ENCODE assay signal across 8 cellular contexts in genomic region chr14:103607039-103607668, GRCh38. TPM values are rescaled to one million over a fixed set of nuclear protein-coding genes. Genes with fewer than 3 reads are reported as not detected.
A peak's percentile ranks its signal among the peaks of the same experiment; 100 is the strongest.
DNase-seq lines count a peak whose midpoint lies in the region; ATAC-seq, FAIRE-seq and TF ChIP-seq lines count a peak whose summit lies in the region.

No MANE protein-coding gene starts in this region.

- TF ChIP-seq EP300 in GM12878 (IDR thresholded peaks at IDR 0.05; ENCODE audit: borderline replicate concordance in 1 of 2, control insufficient read depth in 1 of 2, low read depth in 2 of 2, low read length in 2 of 2): peak; percentile 24 to 69; a peak in 1 of 4 replicates

- DNase-seq in D721Med (ENCODE audit: insufficient read length, low spot score) (no peak), GM23248 (peak; percentile 87), NCI-H1417 (lab: John Stamatoyannopoulos, UW) (peak; percentile 84 to 95 (median 86)), T-helper 2 cell (peak in 4 of 5 experiments; percentile 16 to 84 (median 50)), GM12878 (ENCODE audit: low read depth, low spot score) (peak; percentile 62), hippocampal formation (lab: John Stamatoyannopoulos, UW) (peak; percentile 74 to 76), skeletal muscle cell (ENCODE audit: low read depth) (peak; percentile 78), urothelium cell line (ENCODE audit: low spot score) (no peak)

- H3K36me3 ChIP-seq in GM23248 (ENCODE audit: low read depth) (no peaks in the 10 kb centered on the region), GM12878 (ENCODE audit: control insufficient read depth in 2 of 2, insufficient read depth in 2 of 2, low read length in 1 of 2) (no peaks in the 10 kb centered on the region)

- H2AFZ ChIP-seq in GM23248 (0 out of 2 replicates have a peak overlapping the region, but pooled peaks have one; percentile 10), GM12878 (ENCODE audit: control insufficient read depth, low read depth, low read length) (peak overlapping the region; percentile 15; the same call in 1 of the 2 replicates)

- ATAC-seq in GM12878: peak; percentile 90

- H3K4me2 ChIP-seq in GM23248 (ENCODE audit: unreplicated experiment) (peak overlapping the region; percentile 62), GM12878 (ENCODE audit: control insufficient read depth, insufficient read depth) (peak overlapping the region; percentile 78)

- in situ Hi-C loops in GM23248 (cut with MboI) (no loop called here), GM12878 (cut with MboI) (no loop called here)

- no TSS peak for BruUV-seq in GM12878 (replicated peaks; lab: Mats Ljungman, UMichigan)

- peaks cover 13% of the 10 kb centered on the region for H3K4me1 ChIP-seq in GM23248 (ENCODE audit: insufficient read depth)
- H3K4me1 ChIP-seq in GM12878 (ENCODE audit: control insufficient read depth, insufficient read depth, low read length): peaks cover 13% of the 10 kb centered on the region

- RAD21 ChIA-PET in GM12878 (lab: Charles Lee; ENCODE audit: unreplicated experiment): interaction anchor here (0.6 kb wide), 1 partner anchor 21 kb away, joined by 3 read pairs; no protein-coding TSS in a partner anchor

- peak overlapping the region; percentile 51 for H3K4me3 ChIP-seq in GM23248
- peak overlapping the region; percentile 58 for H3K4me3 ChIP-seq in GM12878
- H3K4me3 ChIP-seq in skeletal muscle cell (ENCODE audit: low read depth, low read length): peak overlapping the region; percentile 21

- SMC1A ChIA-PET in GM12878 (lab: Charles Lee; ENCODE audit: uncharacterized antibody, unreplicated experiment): interaction anchor here (1.0 to 1.1 kb wide), 2 partner anchors 11 to 73 kb away, joined by 3 to 6 read pairs; no protein-coding TSS in a partner anchor

- H3K27me3 ChIP-seq in GM23248 (replicated peaks; ENCODE audit: insufficient read depth) (no peaks in the 10 kb centered on the region), GM12878 (replicated peaks in 1 of 2; ENCODE audit: control insufficient read depth in 2 of 2, insufficient read depth in 2 of 2, low read length in 1 of 2) (no peaks in the 10 kb centered on the region)

- intact Hi-C loops in GM12878 (cut with micrococcal nuclease; ENCODE audit: unreplicated experiment): no loop called here

- CTCF ChIA-PET in GM12878 (lab: Yijun Ruan, JAX): interaction anchor here (0.7 to 1.2 kb wide), 3 partner anchors 14 to 1040 kb away, joined by 3 to 7 read pairs (median 3); no protein-coding TSS in a partner anchor

- H4K20me1 ChIP-seq in GM23248 (ENCODE audit: insufficient read depth): no peaks in the 10 kb centered on the region
- H4K20me1 ChIP-seq in GM12878 (ENCODE audit: control insufficient read depth, insufficient read depth): no peaks in the 10 kb centered on the region

- peaks cover 4% of the 10 kb centered on the region; the same call in 1 of the 2 replicates for H3F3A ChIP-seq in GM23248 (ENCODE audit: insufficient read depth)

- no peaks in the 10 kb centered on the region for H3K79me2 ChIP-seq in GM23248 (ENCODE audit: insufficient read depth)
- H3K79me2 ChIP-seq in GM12878 (ENCODE audit: control insufficient read depth, insufficient read depth, low read length): no peaks in the 10 kb centered on the region

- H3K9ac ChIP-seq in GM23248: no peak overlapping the region
- H3K9ac ChIP-seq in GM12878 (ENCODE audit: control insufficient read depth, insufficient read depth, low read length): no peak overlapping the region

- H3K9me3 ChIP-seq in GM23248 (ENCODE audit: low read depth): no peaks in the 10 kb centered on the region
- peaks cover 6% of the 10 kb centered on the region; the same call in 2 of the 3 replicates for H3K9me3 ChIP-seq in GM12878 (replicated peaks; ENCODE audit: control insufficient read depth, insufficient read depth, low read length)

- POLR2A ChIA-PET in GM12878 (lab: Charles Lee): no interaction called here

- H3K9me2 ChIP-seq in GM23248 (ENCODE audit: insufficient read depth): no peaks in the 10 kb centered on the region

- 0 to 2% methylated on average over 25 of the region's 25 CpGs for WGBS in GM23248 (ENCODE audit: low coverage in 1 of 2, low lambda C conversion rate in 2 of 2, missing lambda C conversion rate in 2 of 2), 2 experiments
- WGBS in GM12878 (ENCODE audit: insufficient coverage, insufficient replicate concordance, low lambda C conversion rate, missing lambda C conversion rate): under 1% methylated on average over 25 of the region's 25 CpGs

- peak; percentile 31; the same call in 1 of the 2 replicates for TF ChIP-seq RAD21 in GM12878 (IDR thresholded peaks at IDR 0.05; ENCODE audit: insufficient read depth, low read depth, low read length)

- peak; percentile 50 for TF ChIP-seq CTCF in D721Med (IDR thresholded peaks at IDR 0.05; ENCODE audit: insufficient read depth, missing control alignments)
- peak in 2 of 3 experiments; percentile 24 to 34; a peak in 2 of 6 replicates for TF ChIP-seq CTCF in GM12878 (IDR thresholded peaks at IDR 0.05 in 2 of 3, conservative IDR thresholded peaks at IDR 0.05 in 1 of 3; ENCODE audit: control insufficient read depth in 2 of 3, extremely low read depth in 1 of 3, insufficient read depth in 1 of 3, low read depth in 3 of 3, low read length in 3 of 3)

- FAIRE-seq in D721Med (lab: Jason Lieb, UNC) (no peak), GM12878 (lab: Jason Lieb, UNC) (peak; percentile 81), urothelium cell line (lab: Jason Lieb, UNC) (no peak)

- TF ChIP-seq POLR2A in GM12878 (IDR thresholded peaks at IDR 0.05; ENCODE audit: low read depth, low read length): no peak

- H3K27ac ChIP-seq in GM23248: no peak overlapping the region
- no peak overlapping the region for H3K27ac ChIP-seq in GM12878 (ENCODE audit: control insufficient read depth, insufficient read depth)

RNA-seq across cellular contexts. Expression of gene KLC1, which starts 21.9 kb away (rescaled TPM):
- 339 and 410 TPM in 2 replicates for total RNA-seq in GM23248 (2014; rRNA removed; shearing (Covaris generic))
- polyA plus RNA-seq in GM23248 (2016; fragmentation: Nextera tagmentation; extraction: Ambion mirVana) (177 and 184 TPM in 2 replicates), GM12878 (2011; rRNA removed) (85.2 and 120 TPM in 2 replicates), GM12878 (2014; fragmentation: Illumina TruSeq; extraction: Trizol) (39.2 and 44.2 TPM in 2 replicates), GM12878 (2014; fragmentation: Nextera tagmentation; extraction: Ambion mirVana) (10 to 100 TPM in 1 of 2 experiments, 1 to 10 TPM in 1; 5.5 to 15.5 TPM), GM12878 (2014; rRNA removed) (137 and 140 TPM in 2 replicates), GM12878 (2016; fragmentation: Nextera tagmentation; extraction: Ambion mirVana) (10 to 100 TPM; 75.7 to 76.5 TPM)
- total RNA-seq in GM12878 (2013; cell fraction: nucleolus; rRNA removed): 554 and 642 TPM in 2 replicates
- total RNA-seq in GM12878 (2014; rRNA removed) (95.2 and 105 TPM in 2 replicates), GM12878 (2014; rRNA removed; fragmentation: Illumina TruSeq; extraction: Trizol) (68.9 and 71.4 TPM in 2 replicates), GM12878 (2021) (102 and 113 TPM in 2 replicates)
- 28.4 TPM for polyA plus RNA-seq in GM12878 (2011; ENCODE audit: low read depth)
- polyA plus RNA-seq in GM12878 (2011; cell fraction: cytosol; rRNA removed): 67.3 and 92.1 TPM in 2 replicates
- polyA plus RNA-seq in GM12878 (2011; cell fraction: nucleus; rRNA removed): 163 and 232 TPM in 2 replicates
- 47.0 and 54.6 TPM in 2 replicates for polyA plus RNA-seq in GM12878 (2012)
- 56.7 and 78.0 TPM in 2 replicates for polyA minus RNA-seq in GM12878 (2011; rRNA and poly(A)+ RNA removed)
- 26.9 and 31.3 TPM in 2 replicates for polyA minus RNA-seq in GM12878 (2011; cell fraction: cytosol; rRNA and poly(A)+ RNA removed)
- 69.4 and 128 TPM in 2 replicates for polyA minus RNA-seq in GM12878 (2011; cell fraction: nucleus; rRNA and poly(A)+ RNA removed)

RNA-seq across cellular contexts. Expression of gene COA8, which starts 44.4 kb away (rescaled TPM):
- 28.9 and 45.8 TPM in 2 replicates for total RNA-seq in GM23248 (2014; rRNA removed; shearing (Covaris generic))
- polyA plus RNA-seq in GM23248 (2016; fragmentation: Nextera tagmentation; extraction: Ambion mirVana) (96.3 and 108 TPM in 2 replicates), GM12878 (2011; rRNA removed) (20.5 and 29.0 TPM in 2 replicates), GM12878 (2014; fragmentation: Illumina TruSeq; extraction: Trizol) (27.4 and 30.6 TPM in 2 replicates), GM12878 (2014; fragmentation: Nextera tagmentation; extraction: Ambion mirVana) (10 to 100 TPM in 1 of 2 experiments, 1 to 10 TPM in 1; 6.1 to 11.3 TPM), GM12878 (2014; rRNA removed) (32.8 and 33.7 TPM in 2 replicates), GM12878 (2016; fragmentation: Nextera tagmentation; extraction: Ambion mirVana) (10 to 100 TPM; 67.6 to 69.5 TPM)
- 21.6 and 28.1 TPM in 2 replicates for total RNA-seq in GM12878 (2013; cell fraction: nucleolus; rRNA removed)
- total RNA-seq in GM12878 (2014; rRNA removed) (23.7 and 37.3 TPM in 2 replicates), GM12878 (2014; rRNA removed; fragmentation: Illumina TruSeq; extraction: Trizol) (22.7 and 24.2 TPM in 2 replicates), GM12878 (2021) (29.0 and 34.7 TPM in 2 replicates)
- 11.5 TPM for polyA plus RNA-seq in GM12878 (2011; ENCODE audit: low read depth)
- polyA plus RNA-seq in GM12878 (2011; cell fraction: cytosol; rRNA removed): 15.1 and 16.3 TPM in 2 replicates
- 7.8 and 9.0 TPM in 2 replicates for polyA plus RNA-seq in GM12878 (2011; cell fraction: nucleus; rRNA removed)
- polyA plus RNA-seq in GM12878 (2012): 34.8 and 40.5 TPM in 2 replicates
- polyA minus RNA-seq in GM12878 (2011; rRNA and poly(A)+ RNA removed): 5.6 and 7.1 TPM in 2 replicates
- 2.7 and 3.8 TPM in 2 replicates for polyA minus RNA-seq in GM12878 (2011; cell fraction: cytosol; rRNA and poly(A)+ RNA removed)
- 8.0 and 13.8 TPM in 2 replicates for polyA minus RNA-seq in GM12878 (2011; cell fraction: nucleus; rRNA and poly(A)+ RNA removed)

RNA-seq across cellular contexts. Expression of gene BAG5, which starts 44.7 kb away (rescaled TPM):
- total RNA-seq in GM23248 (2014; rRNA removed; shearing (Covaris generic)): 23.9 and 25.8 TPM in 2 replicates
- 28.6 and 29.1 TPM in 2 replicates for polyA plus RNA-seq in GM23248 (2016; fragmentation: Nextera tagmentation; extraction: Ambion mirVana)
- 22.8 and 25.0 TPM in 2 replicates for total RNA-seq in GM12878 (2013; cell fraction: nucleolus; rRNA removed)
- total RNA-seq in GM12878 (2014; rRNA removed): 17.5 and 18.5 TPM in 2 replicates
- total RNA-seq in GM12878 (2014; rRNA removed; fragmentation: Illumina TruSeq; extraction: Trizol): 22.9 and 23.8 TPM in 2 replicates
- total RNA-seq in GM12878 (2021): 21.4 and 22.7 TPM in 2 replicates
- polyA plus RNA-seq in GM12878 (2011; ENCODE audit: low read depth): 12.5 TPM
- polyA plus RNA-seq in GM12878 (2011; rRNA removed): 10.2 and 14.2 TPM in 2 replicates
- 6.2 and 8.1 TPM in 2 replicates for polyA plus RNA-seq in GM12878 (2011; cell fraction: cytosol; rRNA removed)
- polyA plus RNA-seq in GM12878 (2011; cell fraction: nucleus; rRNA removed): 7.8 and 10.2 TPM in 2 replicates
- polyA plus RNA-seq in GM12878 (2012): 12.0 and 13.3 TPM in 2 replicates
- polyA plus RNA-seq in GM12878 (2014; fragmentation: Illumina TruSeq; extraction: Trizol): 25.9 and 33.9 TPM in 2 replicates
- 10 to 100 TPM in 1 of 2 experiments, 1 to 10 TPM in 1; 9.9 to 10.9 TPM for polyA plus RNA-seq in GM12878 (2014; fragmentation: Nextera tagmentation; extraction: Ambion mirVana)
- polyA plus RNA-seq in GM12878 (2014; rRNA removed): 13.1 and 13.5 TPM in 2 replicates
- polyA plus RNA-seq in GM12878 (2016; fragmentation: Nextera tagmentation; extraction: Ambion mirVana): 10 to 100 TPM; 25.7 to 30.5 TPM
- polyA minus RNA-seq in GM12878 (2011; rRNA and poly(A)+ RNA removed): 9.0 and 10.8 TPM in 2 replicates
- polyA minus RNA-seq in GM12878 (2011; cell fraction: cytosol; rRNA and poly(A)+ RNA removed): 6.1 and 6.8 TPM in 2 replicates
- polyA minus RNA-seq in GM12878 (2011; cell fraction: nucleus; rRNA and poly(A)+ RNA removed): 4.8 and 8.7 TPM in 2 replicates

Comparison
In these comparisons a context has a peak if more than half of its experiments do, and no peak if none do; other contexts are left out.
1. DNase-seq: peak in GM23248 (single experiment), NCI-H1417 (3 of 3), T-helper 2 cell (4 of 5), GM12878 (single experiment), hippocampal formation (2 of 2) and skeletal muscle cell (single experiment); none in D721Med (single experiment) and urothelium cell line (single experiment).
2. Peak in every context shown above with its lines, with median percentiles within 50 percentile points of each other: H3K4me3 ChIP-seq.